In the genomic region with DNA sequence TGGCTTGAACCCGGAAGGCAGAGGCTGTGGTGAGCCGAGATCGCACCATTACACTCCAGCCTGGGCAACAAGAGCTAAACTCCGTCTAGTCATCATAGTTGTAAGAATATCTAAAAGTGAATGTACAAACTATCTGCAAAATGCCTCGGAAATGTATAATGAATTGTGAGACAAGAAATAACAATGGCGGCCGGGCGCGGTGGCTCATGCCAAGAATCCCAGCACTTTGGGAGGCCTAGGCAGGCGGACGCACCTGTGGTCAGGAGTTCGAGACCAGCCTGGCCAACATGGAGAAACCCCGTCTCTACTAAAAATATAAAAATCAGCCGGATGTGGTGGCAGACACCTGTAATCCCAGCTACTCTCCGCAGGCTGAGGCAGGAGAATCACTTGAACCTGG, we compare ENCODE assay signal across 8 cellular contexts.
"Had no signal": no experiment of that assay in that cellular context is flagged by ENCODE, and none has a peak within 500 bp of the region (broad histone marks: within the 10 kb centered on the region; RNA-seq: fewer than 3 reads in every experiment).

No MANE protein-coding gene starts in this region.

- H3K27ac Mint-ChIP-seq: IgD-negative memory B cell had no signal

- H3K4me3 Mint-ChIP-seq: IgD-negative memory B cell had no signal

- H3K4me3 ChIP-seq: K562 had no signal

- H3K9me3 Mint-ChIP-seq: IgD-negative memory B cell had no signal

- FAIRE-seq: HepG2, K562 had no signal

- H3K9ac ChIP-seq: KMS-11 had no signal

- ATAC-seq: HepG2, K562 had no signal

- DNase-seq: IMR-90, KBM-7, KG1 had no signal

- H3K4me2 ChIP-seq: KMS-11 had no signal

- H3K27me3 Mint-ChIP-seq: IgD-negative memory B cell had no signal

- H3K27ac ChIP-seq: HL-60, KMS-11 had no signal
